In the genomic region with DNA sequence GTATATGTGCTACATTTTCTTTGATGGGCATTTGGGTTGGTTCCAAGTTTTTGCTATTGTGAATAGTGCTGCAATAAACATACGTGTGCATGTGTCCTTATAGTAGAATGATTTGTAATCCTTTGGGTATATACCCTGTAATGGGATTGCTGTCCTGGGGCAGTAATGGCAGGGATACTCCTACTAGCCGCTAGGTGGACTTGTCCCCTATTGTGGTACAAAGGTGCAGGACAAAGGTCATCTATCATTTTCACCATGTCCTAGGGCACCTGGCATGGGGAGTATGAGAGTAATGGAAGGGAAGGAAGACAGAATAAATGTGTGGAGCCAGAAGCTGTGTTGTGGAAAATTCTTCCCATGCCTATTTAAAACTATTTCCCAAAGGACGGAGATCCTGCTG, we compare ENCODE assay signal across 26 cellular contexts.
"Had no signal": no experiment of that assay in that cellular context is flagged by ENCODE, and none has a peak within 500 bp of the region (broad histone marks: within the 10 kb centered on the region; RNA-seq: fewer than 3 reads in every experiment).

No MANE protein-coding gene starts in this region.

- H3K4me1 ChIP-seq: left lung, lower lobe of right lung, right atrium auricular region, suprapubic skin, tibial artery, upper lobe of right lung had no signal

- H3K36me3 Mint-ChIP-seq: naive thymus-derived CD8-positive, alpha-beta T cell; neural progenitor cell; stimulated activated effector memory CD8-positive, alpha-beta T cell treated with anti-CD3 and anti-CD28 coated beads, Interleukin-12 subunit alpha, Interleukin-12 subunit beta, amount 100 ng/mL, for 72 hours had no signal

- ATAC-seq: left cardiac atrium; left lung; lower lobe of right lung; naive thymus-derived CD8-positive, alpha-beta T cell; sciatic nerve; stimulated activated effector memory CD8-positive, alpha-beta T cell treated with anti-CD3 and anti-CD28 coated beads, Interleukin-12 subunit alpha, Interleukin-12 subunit beta, amount 100 ng/mL, for 72 hours; upper lobe of right lung had no signal

- DNase-seq: hippocampal formation; kidney glomerular epithelial cell; left cardiac atrium; left lung; lower lobe of right lung; mammary epithelial cell; mesenchymal stem cell; naive thymus-derived CD8-positive, alpha-beta T cell; ovary; stimulated activated CD4-positive, alpha-beta T cell treated with anti-CD3 and anti-CD28 coated beads, Interleukin-12 subunit alpha, Interleukin-12 subunit beta, amount 100 ng/mL, for 4 hours; stimulated activated CD4-positive, alpha-beta T cell treated with anti-CD3 and anti-CD28 coated beads, Interleukin-15, amount 100 ng/mL, for 24 hours; stimulated activated CD4-positive, alpha-beta T cell treated with anti-CD3 and anti-CD28 coated beads, Interleukin-4, amount 100 ng/mL, for 24 hours; stimulated activated naive CD4-positive, alpha-beta T cell; tibial artery; trophoblast cell; upper lobe of right lung had no signal

- H3K9me3 ChIP-seq: left lung, lower lobe of right lung, ovary, right atrium auricular region, suprapubic skin, thoracic aorta, tibial artery, upper lobe of right lung had no signal

- H3K27ac Mint-ChIP-seq: nephron; neural progenitor cell; progenitor cell of endocrine pancreas; stimulated activated effector memory CD8-positive, alpha-beta T cell treated with anti-CD3 and anti-CD28 coated beads, Interleukin-12 subunit alpha, Interleukin-12 subunit beta, amount 100 ng/mL, for 72 hours; stimulated activated naive CD8-positive, alpha-beta T cell treated with anti-CD3 and anti-CD28 coated beads, Interleukin-15, Interleukin-2, amounts not matched to agents 100 ng/mL and 50 ng/mL, for 24 hours had no signal

- H3K4me3 ChIP-seq: left lung, lower lobe of right lung, neural progenitor cell, ovary, right atrium auricular region, skin epidermis, suprapubic skin, thoracic aorta, tibial artery, upper lobe of right lung had no signal

- H3K4me1 Mint-ChIP-seq: nephron had no signal

- H3K4me3 Mint-ChIP-seq: naive thymus-derived CD8-positive, alpha-beta T cell; nephron; neural progenitor cell; stimulated activated effector memory CD8-positive, alpha-beta T cell treated with anti-CD3 and anti-CD28 coated beads, Interleukin-12 subunit alpha, Interleukin-12 subunit beta, amount 100 ng/mL, for 72 hours; stimulated activated naive CD8-positive, alpha-beta T cell treated with anti-CD3 and anti-CD28 coated beads, Interleukin-15, Interleukin-2, amounts not matched to agents 100 ng/mL and 50 ng/mL, for 24 hours had no signal

- H3K36me3 ChIP-seq: left lung, lower lobe of right lung, neural progenitor cell, ovary, right atrium auricular region, suprapubic skin, thoracic aorta, tibial artery, upper lobe of right lung had no signal

- H3K27ac ChIP-seq: left lung, lower lobe of right lung, neural progenitor cell, ovary, right atrium auricular region, skin epidermis, suprapubic skin, thoracic aorta, tibial artery, upper lobe of right lung had no signal

- H3K9ac ChIP-seq: neural progenitor cell had no signal

- H3K9me3 Mint-ChIP-seq: naive thymus-derived CD8-positive, alpha-beta T cell; nephron; neural progenitor cell; stimulated activated effector memory CD8-positive, alpha-beta T cell treated with anti-CD3 and anti-CD28 coated beads, Interleukin-12 subunit alpha, Interleukin-12 subunit beta, amount 100 ng/mL, for 72 hours; stimulated activated naive CD8-positive, alpha-beta T cell treated with anti-CD3 and anti-CD28 coated beads, Interleukin-15, Interleukin-2, amounts not matched to agents 100 ng/mL and 50 ng/mL, for 24 hours had no signal

- H3K27me3 ChIP-seq: left lung, neural progenitor cell, ovary, right atrium auricular region, suprapubic skin, tibial artery, upper lobe of right lung had no signal
